Comparison of ENCODE assay signal across 1 cellular context in the genomic region with DNA sequence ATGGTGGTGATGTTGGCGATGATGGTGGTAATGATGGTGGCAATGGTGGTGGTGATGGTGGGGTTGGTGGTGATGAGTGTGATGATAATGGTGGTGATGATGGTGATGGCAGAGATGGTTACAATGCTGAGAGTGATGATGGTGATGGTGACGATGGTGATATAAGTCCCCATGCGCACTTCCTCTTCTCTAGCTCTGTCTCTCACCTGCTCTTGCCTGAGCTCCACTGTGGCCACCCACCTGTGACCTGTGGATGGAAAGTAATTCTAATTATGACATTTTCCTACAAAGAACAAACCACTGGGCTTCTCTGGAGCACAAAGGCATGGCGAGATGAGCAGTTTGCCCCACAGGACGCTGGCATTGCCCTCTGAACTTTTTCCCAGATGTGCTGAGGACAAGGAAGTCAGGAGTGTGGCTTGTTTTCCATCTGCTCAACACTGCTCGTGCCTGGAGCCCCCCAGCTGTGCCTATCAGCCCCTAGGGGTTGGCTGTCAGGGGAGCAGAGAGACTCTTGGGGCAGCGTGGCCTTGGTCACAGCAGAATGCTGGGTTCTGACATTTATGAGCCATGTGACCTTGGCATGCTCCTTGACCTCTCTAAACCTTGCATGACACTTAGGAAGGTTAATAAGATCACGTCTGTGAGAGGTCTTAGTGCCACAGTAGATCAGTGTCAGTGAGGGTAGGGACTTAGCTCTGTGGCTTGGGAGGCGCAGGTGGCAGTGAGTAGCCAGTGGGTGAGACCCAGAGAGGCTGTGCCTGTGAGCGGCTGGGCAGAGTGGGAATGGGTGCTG.
TF ChIP-seq lines count a peak whose summit lies in the region.

No MANE protein-coding gene starts in this region.

TF ChIP-seq in GM12878, 131 proteins besides CTCF, POLR2A, EP300 and RAD21:
- TF ChIP-seq SPI1 (IDR thresholded peaks at IDR 0.05; ENCODE audit: borderline replicate concordance, insufficient read depth, low read depth, low read length), result peak; percentile 21; the same call in 1 of the 2 replicates
- TF ChIP-seq BRCA1 (IDR thresholded peaks at IDR 0.05; ENCODE audit: low read depth, low read length), result no peak
TF ChIP-seq in GM12878: peak in this region for 1.
